ENCODE assay signal across 13 cellular contexts in the genomic region with DNA sequence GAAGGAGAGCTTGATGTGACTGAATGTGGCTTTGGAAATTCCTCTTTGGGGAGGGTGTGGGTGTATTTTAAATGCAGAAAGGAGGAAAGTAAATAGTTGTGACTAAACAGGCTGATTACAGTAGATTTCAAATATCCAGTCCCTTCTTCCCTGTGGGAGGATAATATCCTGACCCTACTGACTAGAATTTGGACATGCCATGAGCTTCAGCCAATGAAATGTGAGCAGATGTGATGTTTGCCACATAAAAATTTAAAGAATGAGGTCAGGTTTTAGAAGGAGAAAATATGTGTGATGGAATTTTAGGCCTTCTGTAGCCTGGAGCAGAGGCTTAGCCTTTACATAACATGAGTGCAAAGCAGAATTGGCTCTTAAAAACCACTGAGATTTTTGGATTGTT.
DNase-seq lines count a peak whose midpoint lies in the region; ATAC-seq and TF ChIP-seq lines count a peak whose summit lies in the region.
"Had no signal": no experiment of that assay in that cellular context is flagged by ENCODE, and none has a peak within 500 bp of the region (broad histone marks: within the 10 kb centered on the region; RNA-seq: fewer than 3 reads in every experiment).

No MANE protein-coding gene starts in this region.

- no peaks in the 10 kb centered on the region for H3K79me1 ChIP-seq in mesenchymal stem cell (replicated peaks; ENCODE audit: low read length, poor library complexity, severe bottlenecking)

- no peak overlapping the region for H2BK5ac ChIP-seq in mesenchymal stem cell (ENCODE audit: low read depth, low read length, poor library complexity, severe bottlenecking)

- peak overlapping the region; percentile 72 for H3K27ac ChIP-seq in mesenchymal stem cell (ENCODE audit: low read length, poor library complexity, severe bottlenecking)

- H3K9ac ChIP-seq in mesenchymal stem cell (ENCODE audit: low read length), result no peak overlapping the region

- no peak for ATAC-seq in GM19328 (IDR thresholded peaks at IDR 0.05; ENCODE audit: unreplicated experiment)
- no peak for ATAC-seq in HG03175 (IDR thresholded peaks at IDR 0.05; ENCODE audit: unreplicated experiment)
- ATAC-seq in HG03139 (IDR thresholded peaks at IDR 0.05; ENCODE audit: unreplicated experiment), result no peak
- ATAC-seq: activated T-helper 17 cell treated with anti-CD3 and anti-CD28 coated beads, Interleukin-2, amount 50 U/mL, for 72 hours; GM12878 had no signal

- H2AFZ ChIP-seq in mesenchymal stem cell (ENCODE audit: low read depth, low read length), result no peak overlapping the region

- no peak overlapping the region for H3K18ac ChIP-seq in mesenchymal stem cell (ENCODE audit: low read depth in 1 of 2, low read length in 2 of 2)

- H2BK15ac ChIP-seq in mesenchymal stem cell (ENCODE audit: low read depth, poor library complexity, severe bottlenecking), result no peak overlapping the region

- no peak overlapping the region for H2AK5ac ChIP-seq in mesenchymal stem cell (ENCODE audit: low read length, severe bottlenecking)

- TF ChIP-seq CTCF in AG09309 (IDR thresholded peaks at IDR 0.05; ENCODE audit: control insufficient read depth, insufficient read depth, low read depth, low read length, missing control alignments) (no peak), choroid plexus epithelial cell (conservative IDR thresholded peaks at IDR 0.05; ENCODE audit: low read depth, low read length) (no peak)

- no peak overlapping the region for H4K91ac ChIP-seq in mesenchymal stem cell (ENCODE audit: low read length)

- H3K4ac ChIP-seq in mesenchymal stem cell (ENCODE audit: low read depth in 1 of 2, low read length in 2 of 2), result no peak overlapping the region

- no peaks in the 10 kb centered on the region for H3K9me3 ChIP-seq in mesenchymal stem cell (ENCODE audit: control insufficient read depth, low read length)

- H3K23ac ChIP-seq in mesenchymal stem cell (ENCODE audit: low read length in 2 of 2), result no peak overlapping the region

- H3K14ac ChIP-seq in mesenchymal stem cell (ENCODE audit: low read length in 2 of 2), result no peak overlapping the region

- no peaks in the 10 kb centered on the region for H3K4me1 ChIP-seq in mesenchymal stem cell (ENCODE audit: control insufficient read depth, insufficient read depth, low read depth, low read length)

- no peaks in the 10 kb centered on the region for H3K27me3 ChIP-seq in mesenchymal stem cell (ENCODE audit: control insufficient read depth in 1 of 2, insufficient read depth in 1 of 2, low read length in 2 of 2)

- DNase-seq in AG09309 (ENCODE audit: low read depth) (peak; percentile 89), HS-5 (ENCODE audit: low read depth) (peak; percentile 71), choroid plexus epithelial cell (ENCODE audit: low read depth) (peak; percentile 85), mesenchymal stem cell (peak; percentile 38), NCI-H1048 (lab: John Stamatoyannopoulos, UW) (no peak)
- DNase-seq: activated CD4-positive, alpha-beta T cell treated with anti-CD3 and anti-CD28 coated beads, Interleukin-2, amount 50 U/mL, for 4 hours; AML-193; stimulated activated CD4-positive, alpha-beta T cell treated with anti-CD3 and anti-CD28 coated beads, Interleukin-1b, Interleukin-23, amount 100 ng/mL, for 48 hours had no signal

- H3K4me3 ChIP-seq in AG09309 (ENCODE audit: control insufficient read depth, low read depth, low read length) (no peak overlapping the region), choroid plexus epithelial cell (ENCODE audit: low read depth, low read length) (no peak overlapping the region), mesenchymal stem cell (ENCODE audit: insufficient read depth in 1 of 2, low read depth in 1 of 2, low read length in 2 of 2) (no peak overlapping the region)
- H3K4me3 ChIP-seq: GM12878 had no signal

- H2BK12ac ChIP-seq in mesenchymal stem cell (ENCODE audit: low read length in 2 of 2), result no peak overlapping the region

- no peak overlapping the region for H3K4me2 ChIP-seq in mesenchymal stem cell (ENCODE audit: low read length, poor library complexity, severe bottlenecking)

- H4K8ac ChIP-seq in mesenchymal stem cell (ENCODE audit: low read length), result no peak overlapping the region

- H3K36me3 ChIP-seq in mesenchymal stem cell (ENCODE audit: control insufficient read depth in 1 of 2, insufficient read depth in 2 of 2, low read depth in 1 of 2, low read length in 2 of 2), result no peaks in the 10 kb centered on the region

- no peak overlapping the region for H2BK120ac ChIP-seq in mesenchymal stem cell (ENCODE audit: low read depth, low read length)
